In genomic region chr3:52049503-52049902, GRCh38 we compare ENCODE assay signal across 18 cellular contexts. TPM values are rescaled to one million over a fixed set of nuclear protein-coding genes. Genes with fewer than 3 reads are reported as not detected.
DNase-seq lines count a peak whose midpoint lies in the region; ATAC-seq, FAIRE-seq and TF ChIP-seq lines count a peak whose summit lies in the region.
"Had no signal": no experiment of that assay in that cellular context is flagged by ENCODE, and none has a peak within 500 bp of the region (broad histone marks: within the 10 kb centered on the region; RNA-seq: fewer than 3 reads in every experiment).

No MANE protein-coding gene starts in this region.

- peaks cover 2% of the 10 kb centered on the region for H4K20me1 ChIP-seq in keratinocyte (ENCODE audit: control insufficient read depth, extremely low read depth, insufficient read depth, low read length)

- no peaks in the 10 kb centered on the region for H3K9me3 Mint-ChIP-seq in activated naive CD8-positive, alpha-beta T cell (ENCODE audit: low read depth)
- H3K9me3 Mint-ChIP-seq: H9, memory B cell, WTC11 had no signal

- peak overlapping the region; percentile 100 for H3K4me2 ChIP-seq in keratinocyte (ENCODE audit: control insufficient read depth, extremely low read depth, insufficient read depth, low read depth, low read length)

- H3K4me1 ChIP-seq in cardiac muscle cell (ENCODE audit: low read depth) (peaks cover 33% of the 10 kb centered on the region), keratinocyte (ENCODE audit: control insufficient read depth, extremely low read depth, insufficient read depth, low read length) (peaks cover 86% of the 10 kb centered on the region), upper lobe of left lung (peaks cover 80 to 88% (median 84%) of the 10 kb centered on the region in 4 donors), Peyer's patch (peaks cover 3 to 35% (median 29%) of the 10 kb centered on the region in 4 donors)

- no peaks in the 10 kb centered on the region for H3K36me3 Mint-ChIP-seq in activated naive CD8-positive, alpha-beta T cell

- no peak for TF ChIP-seq EP300 in upper lobe of left lung (IDR thresholded peaks at IDR 0.05)

- H3K27me3 Mint-ChIP-seq in activated naive CD8-positive, alpha-beta T cell, result no peaks in the 10 kb centered on the region
- H3K27me3 Mint-ChIP-seq: memory B cell had no signal

- no peak for FAIRE-seq in keratinocyte (lab: Jason Lieb, UNC)

- DNase-seq in cardiac muscle cell (ENCODE audit: low read depth in 1 of 2, low spot score in 1 of 2), result no peak
- DNase-seq in left ventricle myocardium superior, result no peak
- no peak for DNase-seq in keratinocyte (ENCODE audit: low read depth, low spot score)
- no peak for DNase-seq in upper lobe of left lung
- no peak for DNase-seq in stimulated activated CD4-positive, alpha-beta T cell treated with anti-CD3 and anti-CD28 coated beads, Interleukin-4, amount 100 ng/mL, for 24 hours
- DNase-seq in Peyer's patch, result no peak
- DNase-seq: activated CD8-positive, alpha-beta memory T cell treated with anti-CD3 and anti-CD28 coated beads, Interleukin-2, amount 50 U/mL, for 48 hours; aorta; H9; KG1; NCI-H1417 treated with DMSO at 0.1 percent for 48 hours; stomach had no signal

- H3K36me3 ChIP-seq in cardiac muscle cell (peaks cover 12% of the 10 kb centered on the region), keratinocyte (ENCODE audit: control insufficient read depth in 2 of 2, extremely low read depth in 1 of 2, insufficient read depth in 2 of 2, low read length in 2 of 2) (peaks cover 45 to 59% of the 10 kb centered on the region in 2 experiments), upper lobe of left lung (peaks cover 13 to 57% (median 38%) of the 10 kb centered on the region in 4 donors), Peyer's patch (peaks cover 0 to 27% (median 0%) of the 10 kb centered on the region in 3 donors)
- H3K36me3 ChIP-seq: neutrophil had no signal

- intact Hi-C loops in left ventricle myocardium superior (cut with micrococcal nuclease), result no loop called here

- no peak overlapping the region for H3K4me3 Mint-ChIP-seq in activated naive CD8-positive, alpha-beta T cell
- H3K4me3 Mint-ChIP-seq: H9, memory B cell, WTC11 had no signal

- WGBS in upper lobe of left lung, 2 donors, result 74 to 75% methylated on average over 2 of the region's 2 CpGs

- dilution Hi-C loops in keratinocyte (cut with MboI; ENCODE audit: extremely low pct_ligation_motif_present, low sequenced_read_pairs), result no loop called here

- ATAC-seq in left ventricle myocardium superior (no peak), upper lobe of left lung (ENCODE audit: low FRiP score in 2 of 2) (no peak), HG02885 (IDR thresholded peaks at IDR 0.05; ENCODE audit: poor library complexity, unreplicated experiment) (no peak)
- ATAC-seq: sciatic nerve, WTC11 had no signal

- H3K27me3 ChIP-seq in cardiac muscle cell (no peaks in the 10 kb centered on the region), keratinocyte (ENCODE audit: control insufficient read depth, extremely low read depth, insufficient read depth, low read length) (no peaks in the 10 kb centered on the region), upper lobe of left lung (no peaks in the 10 kb centered on the region), Peyer's patch (no peaks in the 10 kb centered on the region)
- H3K27me3 ChIP-seq: neutrophil, stomach had no signal

- peak overlapping the region; percentile 53 for H3K27ac ChIP-seq in cardiac muscle cell
- peak overlapping the region; percentile 100 for H3K27ac ChIP-seq in keratinocyte (ENCODE audit: control insufficient read depth, insufficient read depth, low read length)
- peak overlapping the region; percentile 46 to 92 (median 86) for H3K27ac ChIP-seq in upper lobe of left lung
- no peak overlapping the region for H3K27ac ChIP-seq in Peyer's patch
- H3K27ac ChIP-seq: neutrophil had no signal

- peak overlapping the region; percentile 64 for H3K27ac Mint-ChIP-seq in activated naive CD8-positive, alpha-beta T cell
- H3K27ac Mint-ChIP-seq: memory B cell, WTC11 had no signal

- no peak overlapping the region for H2AFZ ChIP-seq in keratinocyte (ENCODE audit: control insufficient read depth, low read length)

- no peak overlapping the region for H3K4me3 ChIP-seq in cardiac muscle cell
- H3K4me3 ChIP-seq in keratinocyte (ENCODE audit: control insufficient read depth in 2 of 3, extremely low read depth in 1 of 3, insufficient read depth in 2 of 3, low read depth in 1 of 3, low read length in 3 of 3), result peak overlapping the region in 1 of 3 experiments; percentile 13
- H3K4me3 ChIP-seq in upper lobe of left lung, result no peak overlapping the region
- no peak overlapping the region for H3K4me3 ChIP-seq in Peyer's patch
- H3K4me3 ChIP-seq: stomach had no signal

- no peak for TF ChIP-seq CTCF in cardiac muscle cell (IDR thresholded peaks at IDR 0.05; ENCODE audit: low read depth, low read length)
- no peak for TF ChIP-seq CTCF in keratinocyte (optimal IDR thresholded peaks at IDR 0.05 in 1 of 3, IDR thresholded peaks at IDR 0.05 in 1 of 3, conservative IDR thresholded peaks at IDR 0.05 in 1 of 3; ENCODE audit: extremely low read depth in 1 of 3, insufficient read depth in 2 of 3, low read length in 3 of 3)
- no peak for TF ChIP-seq CTCF in upper lobe of left lung (IDR thresholded peaks at IDR 0.05)
- TF ChIP-seq CTCF in Peyer's patch (IDR thresholded peaks at IDR 0.05), result no peak

- TF ChIP-seq POLR2A in upper lobe of left lung (IDR thresholded peaks at IDR 0.05) (no peak), Peyer's patch (IDR thresholded peaks at IDR 0.05) (no peak)

- H3K9me3 ChIP-seq in cardiac muscle cell (ENCODE audit: low read depth) (no peaks in the 10 kb centered on the region), keratinocyte (ENCODE audit: control insufficient read depth, low read depth, low read length) (no peaks in the 10 kb centered on the region), upper lobe of left lung (no peaks in the 10 kb centered on the region), Peyer's patch (no peaks in the 10 kb centered on the region)
- H3K9me3 ChIP-seq: neutrophil, stomach had no signal

- H3K79me2 ChIP-seq in keratinocyte (ENCODE audit: control insufficient read depth, insufficient read depth, low read length), result peaks cover 48% of the 10 kb centered on the region

- peak overlapping the region; percentile 99 for H3K9ac ChIP-seq in keratinocyte (ENCODE audit: control insufficient read depth, extremely low read depth, insufficient read depth, low read length)

- H3K4me1 Mint-ChIP-seq in activated naive CD8-positive, alpha-beta T cell (ENCODE audit: low read depth), result peaks cover 55% of the 10 kb centered on the region

- no peaks in the 10 kb centered on the region for H3K9me1 ChIP-seq in keratinocyte (ENCODE audit: control insufficient read depth, extremely low read depth, insufficient read depth, low read length)

RNA-seq across cellular contexts. Expression of gene DUSP7, which starts 6.9 kb away (rescaled TPM):
- 32.2 and 39.5 TPM in 2 replicates for total RNA-seq in cardiac muscle cell
- polyA plus RNA-seq in cardiac muscle cell, result 7.1 and 13.1 TPM in 2 replicates
- 25.2 TPM for total RNA-seq in left ventricle myocardium superior
- 103 to 172 TPM (median 121 TPM) in 3 replicates for polyA plus RNA-seq in keratinocyte
- polyA plus RNA-seq in keratinocyte (2011; ENCODE audit: low read depth), result 36.1 TPM
- 119 and 152 TPM in 2 replicates for polyA plus RNA-seq in keratinocyte (2011; cell fraction: cytosol; rRNA removed)
- polyA plus RNA-seq in keratinocyte (2011; cell fraction: nucleus; rRNA removed), result 143 and 170 TPM in 2 replicates
- 84.5 and 106 TPM in 2 replicates for polyA plus RNA-seq in keratinocyte (2012; ENCODE audit: low replicate concordance)
- polyA minus RNA-seq in keratinocyte, result 280 to 386 TPM (median 351 TPM) in 3 replicates
- polyA minus RNA-seq in keratinocyte (2011; cell fraction: cytosol; rRNA and poly(A)+ RNA removed), result 419 TPM
- polyA minus RNA-seq in keratinocyte (2011; cell fraction: nucleus; rRNA and poly(A)+ RNA removed), result 133 and 142 TPM in 2 replicates
- 10 to 100 TPM; 24.1 to 49.1 (median 35.3) TPM for total RNA-seq in upper lobe of left lung
- 1 to 10 TPM; 3.3 to 7.1 (median 6.0) TPM for total RNA-seq in Peyer's patch

RNA-seq across cellular contexts. Expression of gene RPL29, which starts 53.8 kb away (rescaled TPM):
- 1,533 and 1,673 TPM in 2 replicates for total RNA-seq in cardiac muscle cell
- 844 and 941 TPM in 2 replicates for polyA plus RNA-seq in cardiac muscle cell
- 663 TPM for total RNA-seq in left ventricle myocardium superior
- 1,648 to 2,317 TPM (median 2,262 TPM) in 3 replicates for polyA plus RNA-seq in keratinocyte
- 230 TPM for polyA plus RNA-seq in keratinocyte (2011; ENCODE audit: low read depth)
- 2,612 and 3,378 TPM in 2 replicates for polyA plus RNA-seq in keratinocyte (2011; cell fraction: cytosol; rRNA removed)
- polyA plus RNA-seq in keratinocyte (2011; cell fraction: nucleus; rRNA removed), result 709 and 840 TPM in 2 replicates
- polyA plus RNA-seq in keratinocyte (2012; ENCODE audit: low replicate concordance), result 2,251 and 2,683 TPM in 2 replicates
- 629 to 1,712 TPM (median 1,279 TPM) in 3 replicates for polyA minus RNA-seq in keratinocyte
- 1,741 TPM for polyA minus RNA-seq in keratinocyte (2011; cell fraction: cytosol; rRNA and poly(A)+ RNA removed)
- polyA minus RNA-seq in keratinocyte (2011; cell fraction: nucleus; rRNA and poly(A)+ RNA removed), result 213 and 241 TPM in 2 replicates
- 1,000 to 10,000 TPM in 1 of 6 donors, 100 to 1,000 TPM in 5; 306 to 1,159 (median 770) TPM for total RNA-seq in upper lobe of left lung
- 100 to 1,000 TPM; 643 to 841 (median 711) TPM for total RNA-seq in Peyer's patch

Comparison
In these comparisons a context has a peak if more than half of its experiments do, and no peak if none do; other contexts are left out.
1. H3K27ac ChIP-seq: peak in cardiac muscle cell (single experiment), keratinocyte (single experiment) and upper lobe of left lung (4 of 4); none in Peyer's patch (0 of 4).